1 cellular context compared by ENCODE assay signal in the genomic region with DNA sequence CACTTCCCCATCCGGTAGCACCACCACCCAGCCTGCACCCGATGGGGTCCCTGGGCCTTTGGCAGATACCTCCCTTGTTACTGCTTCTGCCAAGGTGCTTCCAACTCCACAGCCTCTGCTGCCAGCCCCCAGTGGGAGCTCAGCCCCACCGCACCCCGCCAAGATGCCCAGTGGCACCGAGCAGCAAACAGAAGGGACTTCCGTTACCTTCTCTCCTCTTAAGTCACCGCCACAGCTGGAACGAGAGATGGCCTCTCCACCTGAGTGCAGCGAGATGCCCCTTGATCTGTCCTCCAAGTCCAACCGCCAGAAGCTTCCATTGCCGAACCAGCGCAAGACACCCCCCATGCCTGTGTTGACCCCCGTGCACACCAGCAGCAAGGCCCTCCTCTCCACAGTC.
TF ChIP-seq lines count a peak whose summit lies in the region.

No MANE protein-coding gene starts in this region.

TF ChIP-seq in IMR-90, 13 proteins besides CTCF, POLR2A, EP300 and RAD21:
- no peak for TF ChIP-seq MAFK (IDR thresholded peaks at IDR 0.05; ENCODE audit: low read depth, low read length)
- TF ChIP-seq BHLHE40 (IDR thresholded peaks at IDR 0.05; ENCODE audit: low read depth, low read length): no peak
- TF ChIP-seq CEBPB (IDR thresholded peaks at IDR 0.05; ENCODE audit: low read depth, low read length): no peak
- no peak for TF ChIP-seq FOS (IDR thresholded peaks at IDR 0.05; ENCODE audit: low read depth, low read length)
